1 cellular context compared by ENCODE assay signal in genomic region chr3:58494107-58494506, GRCh38.
TF ChIP-seq lines count a peak whose summit lies in the region.

No MANE protein-coding gene starts in this region.

TF ChIP-seq in K562, 482 proteins besides CTCF, POLR2A, EP300 and RAD21:
- TF ChIP-seq HMBOX1 (IDR thresholded peaks at IDR 0.05) (peak; percentile 18; the same call in 1 of the 2 replicates), RBM39 (optimal IDR thresholded peaks at IDR 0.05; ENCODE audit: low read depth, low read length) (no peak)
